Comparison of ENCODE assay signal across 16 cellular contexts in genomic region chr20:50977066-50978045, GRCh38. TPM values are rescaled to one million over a fixed set of nuclear protein-coding genes. Genes with fewer than 3 reads are reported as not detected.
"Had no signal": no experiment of that assay in that cellular context is flagged by ENCODE, and none has a peak within 500 bp of the region (broad histone marks: within the 10 kb centered on the region; RNA-seq: fewer than 3 reads in every experiment).

No MANE protein-coding gene starts in this region.

- H3K27me3 ChIP-seq: ovary, vagina had no signal

- H3K4me3 ChIP-seq: esophagus muscularis mucosa, ovary, tibial artery, vagina had no signal

- H3K9me3 ChIP-seq: ovary, tibial artery, vagina had no signal

- H3K27ac Mint-ChIP-seq: activated CD4-positive, alpha-beta T cell treated with anti-CD3 and anti-CD28 coated beads, Interleukin-2, amount 10 ng/mL, durations not matched to agents 7 days and 5 days; activated naive CD8-positive, alpha-beta T cell treated with anti-CD3 and anti-CD28 coated beads for 36 hours; nephron; stimulated activated effector memory CD8-positive, alpha-beta T cell treated with anti-CD3 and anti-CD28 coated beads, Interleukin-12 subunit alpha, Interleukin-12 subunit beta, amount 100 ng/mL, for 72 hours had no signal

- H3K4me1 ChIP-seq: tibial artery had no signal

- H3K36me3 ChIP-seq: esophagus muscularis mucosa, ovary, tibial artery, vagina had no signal

- H3K36me3 Mint-ChIP-seq: activated naive CD8-positive, alpha-beta T cell treated with anti-CD3 and anti-CD28 coated beads for 36 hours; stimulated activated effector memory CD8-positive, alpha-beta T cell treated with anti-CD3 and anti-CD28 coated beads, Interleukin-12 subunit alpha, Interleukin-12 subunit beta, amount 100 ng/mL, for 72 hours had no signal

- H3K4me3 Mint-ChIP-seq: activated CD4-positive, alpha-beta T cell treated with anti-CD3 and anti-CD28 coated beads, Interleukin-2, amount 10 ng/mL, durations not matched to agents 7 days and 5 days; activated naive CD8-positive, alpha-beta T cell treated with anti-CD3 and anti-CD28 coated beads for 36 hours; activated T-cell treated with anti-CD3 and anti-CD28 coated beads, Interleukin-2, amount 50 U/mL, for 72 hours; nephron; stimulated activated effector memory CD8-positive, alpha-beta T cell treated with anti-CD3 and anti-CD28 coated beads, Interleukin-12 subunit alpha, Interleukin-12 subunit beta, amount 100 ng/mL, for 72 hours had no signal

- ATAC-seq: activated T-cell treated with anti-CD3 and anti-CD28 coated beads, Interleukin-2, amount 50 U/mL, for 72 hours; stimulated activated effector memory CD8-positive, alpha-beta T cell treated with anti-CD3 and anti-CD28 coated beads, Interleukin-12 subunit alpha, Interleukin-12 subunit beta, amount 100 ng/mL, for 72 hours had no signal

- H3K27ac ChIP-seq: esophagus muscularis mucosa, ovary, tibial artery, vagina had no signal

- DNase-seq: activated CD4-positive, alpha-beta T cell treated with anti-CD3 and anti-CD28 coated beads, Interleukin-2, amount 10 ng/mL, durations not matched to agents 7 days and 5 days; activated CD4-positive, CD25-positive, alpha-beta regulatory T cell; activated CD8-positive, alpha-beta memory T cell treated with anti-CD3 and anti-CD28 coated beads, Interleukin-2, amount 50 U/mL, for 48 hours; activated naive CD8-positive, alpha-beta T cell treated with anti-CD3 and anti-CD28 coated beads for 36 hours; activated T-cell treated with anti-CD3 and anti-CD28 coated beads, Interleukin-2, amount 50 U/mL, for 72 hours; cortex of kidney; effector CD4-positive, alpha-beta T cell; foreskin fibroblast; kidney glomerular epithelial cell; ovary; T-helper 2 cell; tibial artery had no signal

- H3K9me3 Mint-ChIP-seq: activated CD4-positive, alpha-beta T cell treated with anti-CD3 and anti-CD28 coated beads, Interleukin-2, amount 10 ng/mL, durations not matched to agents 7 days and 5 days; activated naive CD8-positive, alpha-beta T cell treated with anti-CD3 and anti-CD28 coated beads for 36 hours; activated T-cell treated with anti-CD3 and anti-CD28 coated beads, Interleukin-2, amount 50 U/mL, for 72 hours; stimulated activated effector memory CD8-positive, alpha-beta T cell treated with anti-CD3 and anti-CD28 coated beads, Interleukin-12 subunit alpha, Interleukin-12 subunit beta, amount 100 ng/mL, for 72 hours had no signal

RNA-seq across cellular contexts. Expression of gene KCNG1, which starts 45.6 kb away (rescaled TPM):
- total RNA-seq: activated CD4-positive, alpha-beta T cell treated with anti-CD3 and anti-CD28 coated beads, Interleukin-2, amount 10 ng/mL, durations not matched to agents 7 days and 5 days had no signal
